In the genomic region with DNA sequence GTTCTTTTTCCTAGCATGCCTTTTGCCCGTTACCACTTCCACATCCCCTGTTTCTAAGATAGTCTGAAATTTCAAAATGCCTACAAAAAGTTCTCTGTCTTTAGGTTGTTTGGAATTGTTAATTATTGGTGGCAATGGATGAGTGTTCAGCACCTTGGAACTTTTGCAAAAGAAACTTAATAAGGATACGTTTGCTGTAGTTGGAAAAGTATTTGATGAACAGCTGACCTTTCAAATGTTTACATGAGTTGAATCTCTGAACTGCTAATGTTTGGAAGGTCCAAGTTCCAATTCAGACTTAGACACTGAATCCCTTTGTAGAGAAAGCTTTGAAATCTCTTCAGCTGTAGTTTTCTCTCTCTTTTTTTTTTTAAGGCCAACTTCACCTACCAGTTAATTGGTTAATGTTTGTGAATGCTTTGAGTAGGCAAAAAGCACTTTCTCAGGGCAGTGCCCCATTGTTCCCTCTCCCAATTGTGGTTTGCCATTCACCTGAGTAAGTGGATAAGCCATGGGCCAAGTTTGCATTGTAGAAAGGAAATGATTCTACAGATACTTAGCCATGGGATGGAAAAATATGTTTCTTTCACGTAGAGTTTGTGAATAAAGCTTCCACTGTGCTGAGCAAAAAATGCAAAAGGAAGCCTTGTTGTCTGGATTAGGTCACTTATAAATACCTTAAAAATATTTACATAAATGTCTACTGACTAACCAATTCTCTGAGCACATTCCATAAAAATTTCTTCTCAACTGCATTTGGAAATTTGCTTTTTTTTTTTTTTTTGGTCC, we compare ENCODE assay signal across 1 cellular context.
TF ChIP-seq lines count a peak whose summit lies in the region.

No MANE protein-coding gene starts in this region.

TF ChIP-seq in HepG2, 621 proteins besides CTCF, POLR2A, EP300 and RAD21 (continued from another document and continues in another):
- TF ChIP-seq POGK (CRISPR knock-in tag; conservative IDR thresholded peaks at IDR 0.05) = no peak
- no peak; the same call in 1 of the 2 replicates for TF ChIP-seq KDM3A (CRISPR knock-in tag; IDR thresholded peaks at IDR 0.05; ENCODE audit: low read depth)
- TF ChIP-seq PCBP2 (optimal IDR thresholded peaks at IDR 0.05; ENCODE audit: low read depth, low read length, poor library complexity, severe bottlenecking) = no peak
- TF ChIP-seq THAP11 (CRISPR knock-in tag; IDR thresholded peaks at IDR 0.05) = no peak
- no peak for TF ChIP-seq SAFB2 (CRISPR knock-in tag; IDR thresholded peaks at IDR 0.05; ENCODE audit: borderline replicate concordance, low read depth)
- TF ChIP-seq, protein P1, sequence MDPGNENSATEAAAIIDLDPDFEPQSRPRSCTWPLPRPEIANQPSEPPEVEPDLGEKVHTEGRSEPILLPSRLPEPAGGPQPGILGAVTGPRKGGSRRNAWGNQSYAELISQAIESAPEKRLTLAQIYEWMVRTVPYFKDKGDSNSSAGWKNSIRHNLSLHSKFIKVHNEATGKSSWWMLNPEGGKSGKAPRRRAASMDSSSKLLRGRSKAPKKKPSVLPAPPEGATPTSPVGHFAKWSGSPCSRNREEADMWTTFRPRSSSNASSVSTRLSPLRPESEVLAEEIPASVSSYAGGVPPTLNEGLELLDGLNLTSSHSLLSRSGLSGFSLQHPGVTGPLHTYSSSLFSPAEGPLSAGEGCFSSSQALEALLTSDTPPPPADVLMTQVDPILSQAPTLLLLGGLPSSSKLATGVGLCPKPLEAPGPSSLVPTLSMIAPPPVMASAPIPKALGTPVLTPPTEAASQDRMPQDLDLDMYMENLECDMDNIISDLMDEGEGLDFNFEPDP (CRISPR knock-in tag; conservative IDR thresholded peaks at IDR 0.05) = no peak
- TF ChIP-seq ZNF382 (CRISPR knock-in tag; IDR thresholded peaks at IDR 0.05; ENCODE audit: borderline replicate concordance) = no peak
- TF ChIP-seq THYN1 (CRISPR knock-in tag; IDR thresholded peaks at IDR 0.05; ENCODE audit: borderline replicate concordance, low read depth) = no peak
- no peak for TF ChIP-seq PAF1 (CRISPR knock-in tag; IDR thresholded peaks at IDR 0.05)
- no peak for TF ChIP-seq SRSF4 (IDR thresholded peaks at IDR 0.05; ENCODE audit: low read depth, low read length, poor library complexity, severe bottlenecking)
- peak; percentile 97 for TF ChIP-seq ZNF362 (CRISPR knock-in tag; IDR thresholded peaks at IDR 0.05; ENCODE audit: borderline replicate concordance)
- no peak for TF ChIP-seq CCAR2 (optimal IDR thresholded peaks at IDR 0.05; ENCODE audit: low read depth, low read length)
- TF ChIP-seq KAT8 (CRISPR knock-in tag; IDR thresholded peaks at IDR 0.05) = peak; percentile 45; the same call in 1 of the 2 replicates
- TF ChIP-seq MATR3 (CRISPR knock-in tag; IDR thresholded peaks at IDR 0.05) = no peak
- TF ChIP-seq ZNF879 (CRISPR knock-in tag; IDR thresholded peaks at IDR 0.05) = no peak
- TF ChIP-seq ZNF616 (CRISPR knock-in tag; IDR thresholded peaks at IDR 0.05; ENCODE audit: low read depth) = no peak
- TF ChIP-seq SOX13 (IDR thresholded peaks at IDR 0.05) = peak; percentile 96
- TF ChIP-seq SOX13 (CRISPR knock-in tag; conservative IDR thresholded peaks at IDR 0.05 in 1 of 2, IDR thresholded peaks at IDR 0.05 in 1 of 2) = peak in 1 of 2 experiments; percentile 98; a peak in 2 of 4 replicates
- no peak for TF ChIP-seq ZNF280D (CRISPR knock-in tag; IDR thresholded peaks at IDR 0.05)
- TF ChIP-seq AHDC1 (CRISPR knock-in tag; IDR thresholded peaks at IDR 0.05; ENCODE audit: borderline replicate concordance) = peak; percentile 91; the same call in 1 of the 2 replicates
- TF ChIP-seq ZNF691 (CRISPR knock-in tag; IDR thresholded peaks at IDR 0.05; ENCODE audit: borderline replicate concordance, low read depth) = no peak
- 0 out of 2 replicates have a peak, but pooled peaks have one; percentile 66 for TF ChIP-seq ZNF558 (CRISPR knock-in tag; IDR thresholded peaks at IDR 0.05; ENCODE audit: borderline replicate concordance)
- TF ChIP-seq KLF11 (CRISPR knock-in tag; IDR thresholded peaks at IDR 0.05) = no peak
- 0 out of 2 replicates have a peak, but pooled peaks have one; percentile 24 for TF ChIP-seq HMG20B (CRISPR knock-in tag; conservative IDR thresholded peaks at IDR 0.05)
- no peak for TF ChIP-seq ZSCAN21 (CRISPR knock-in tag; IDR thresholded peaks at IDR 0.05; ENCODE audit: borderline replicate concordance)
- TF ChIP-seq ZNF292 (CRISPR knock-in tag; IDR thresholded peaks at IDR 0.05; ENCODE audit: borderline replicate concordance, low read depth) = no peak
- TF ChIP-seq, protein P2, sequence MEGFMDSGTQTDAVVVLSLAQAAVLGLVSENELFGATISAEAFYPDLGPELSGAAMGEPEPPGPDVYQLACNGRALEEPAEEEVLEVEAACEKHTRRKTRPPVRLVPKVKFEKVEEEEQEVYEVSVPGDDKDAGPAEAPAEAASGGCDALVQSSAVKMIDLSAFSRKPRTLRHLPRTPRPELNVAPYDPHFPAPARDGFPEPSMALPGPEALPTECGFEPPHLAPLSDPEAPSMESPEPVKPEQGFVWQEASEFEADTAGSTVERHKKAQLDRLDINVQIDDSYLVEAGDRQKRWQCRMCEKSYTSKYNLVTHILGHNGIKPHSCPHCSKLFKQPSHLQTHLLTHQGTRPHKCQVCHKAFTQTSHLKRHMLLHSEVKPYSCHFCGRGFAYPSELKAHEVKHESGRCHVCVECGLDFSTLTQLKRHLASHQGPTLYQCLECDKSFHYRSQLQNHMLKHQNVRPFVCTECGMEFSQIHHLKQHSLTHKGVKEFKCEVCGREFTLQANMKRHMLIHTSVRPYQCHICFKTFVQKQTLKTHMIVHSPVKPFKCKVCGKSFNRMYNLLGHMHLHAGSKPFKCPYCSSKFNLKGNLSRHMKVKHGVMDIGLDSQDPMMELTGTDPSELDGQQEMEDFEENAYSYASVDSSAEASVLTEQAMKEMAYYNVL (CRISPR knock-in tag; IDR thresholded peaks at IDR 0.05; ENCODE audit: borderline replicate concordance) = peak; percentile 100
- no peak for TF ChIP-seq FIP1L1 (IDR thresholded peaks at IDR 0.05; ENCODE audit: borderline replicate concordance, insufficient read depth, low read depth, low read length)
- no peak for TF ChIP-seq SCMH1 (CRISPR knock-in tag; IDR thresholded peaks at IDR 0.05; ENCODE audit: borderline replicate concordance)
- no peak for TF ChIP-seq ZNF234 (CRISPR knock-in tag; conservative IDR thresholded peaks at IDR 0.05)
- TF ChIP-seq, protein P3, sequence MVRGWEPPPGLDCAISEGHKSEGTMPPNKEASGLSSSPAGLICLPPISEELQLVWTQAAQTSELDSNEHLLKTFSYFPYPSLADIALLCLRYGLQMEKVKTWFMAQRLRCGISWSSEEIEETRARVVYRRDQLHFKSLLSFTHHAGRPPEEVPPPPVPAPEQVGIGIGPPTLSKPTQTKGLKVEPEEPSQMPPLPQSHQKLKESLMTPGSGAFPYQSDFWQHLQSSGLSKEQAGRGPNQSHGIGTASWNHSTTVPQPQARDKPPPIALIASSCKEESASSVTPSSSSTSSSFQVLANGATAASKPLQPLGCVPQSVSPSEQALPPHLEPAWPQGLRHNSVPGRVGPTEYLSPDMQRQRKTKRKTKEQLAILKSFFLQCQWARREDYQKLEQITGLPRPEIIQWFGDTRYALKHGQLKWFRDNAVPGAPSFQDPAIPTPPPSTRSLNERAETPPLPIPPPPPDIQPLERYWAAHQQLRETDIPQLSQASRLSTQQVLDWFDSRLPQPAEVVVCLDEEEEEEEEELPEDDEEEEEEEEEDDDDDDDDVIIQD (CRISPR knock-in tag; IDR thresholded peaks at IDR 0.05; ENCODE audit: low read depth) = peak; percentile 95
- TF ChIP-seq REPIN1 (CRISPR knock-in tag; IDR thresholded peaks at IDR 0.05; ENCODE audit: borderline replicate concordance, low read depth) = peak; percentile 65; the same call in 1 of the 2 replicates
- no peak for TF ChIP-seq ZNF883 (CRISPR knock-in tag; IDR thresholded peaks at IDR 0.05; ENCODE audit: not compliant biosample characterization)
- no peak for TF ChIP-seq MXI1 (IDR thresholded peaks at IDR 0.05; ENCODE audit: borderline replicate concordance, low read depth, low read length)
- peak; percentile 97 for TF ChIP-seq GFI1 (CRISPR knock-in tag; IDR thresholded peaks at IDR 0.05; ENCODE audit: borderline replicate concordance)
- TF ChIP-seq ZSCAN31 (CRISPR knock-in tag; IDR thresholded peaks at IDR 0.05; ENCODE audit: low read depth) = 0 out of 2 replicates have a peak, but pooled peaks have one; percentile 58
